In genomic region chr3:124761250-124761796, GRCh38 we compare ENCODE assay signal across 8 cellular contexts. TPM values are rescaled to one million over a fixed set of nuclear protein-coding genes. Genes with fewer than 3 reads are reported as not detected.
DNase-seq lines count a peak whose midpoint lies in the region; ATAC-seq and TF ChIP-seq lines count a peak whose summit lies in the region.

No MANE protein-coding gene starts in this region.

- H3K27me3 ChIP-seq in SJCRH30 = no peaks in the 10 kb centered on the region
- no peaks in the 10 kb centered on the region for H3K27me3 ChIP-seq in foreskin keratinocyte

- DNase-seq in M059J (ENCODE audit: low read depth) = peak; percentile 80
- DNase-seq in SJCRH30 = peak; percentile 83 to 93
- peak; percentile 57 for DNase-seq in activated effector memory CD4-positive, alpha-beta T cell treated with Interleukin-2 at 50 U/mL for 16 hours
- DNase-seq in foreskin keratinocyte = peak in 1 of 2 donors; percentile 34
- DNase-seq in omental fat pad (ENCODE audit: low spot score) = peak; percentile 96
- DNase-seq in superior temporal gyrus (ENCODE audit: extremely low spot score) = peak; percentile 96

- ATAC-seq in foreskin keratinocyte (peak; percentile 58), omental fat pad (ENCODE audit: low FRiP score) (peak; percentile 88), GM19035 (IDR thresholded peaks at IDR 0.05; ENCODE audit: unreplicated experiment) (no peak)

- peak overlapping the region; percentile 95 for H3K27ac ChIP-seq in SJCRH30
- no peak overlapping the region for H3K27ac ChIP-seq in foreskin keratinocyte

- no peaks in the 10 kb centered on the region for H3K9me3 ChIP-seq in SJCRH30 (replicated peaks)

- no peaks in the 10 kb centered on the region for H3K36me3 ChIP-seq in SJCRH30

- H3K4me1 ChIP-seq in SJCRH30 (peaks cover 41% of the 10 kb centered on the region), foreskin keratinocyte (no peaks in the 10 kb centered on the region)

- H3K4me3 ChIP-seq in SJCRH30 = peak overlapping the region; percentile 5

- TF ChIP-seq CTCF in GM12873 (IDR thresholded peaks at IDR 0.05; ENCODE audit: insufficient read depth, low read depth, low read length, missing control alignments) = peak; percentile 96
- peak; percentile 94 for TF ChIP-seq CTCF in foreskin keratinocyte (conservative IDR thresholded peaks at IDR 0.05)
- TF ChIP-seq CTCF in omental fat pad (IDR thresholded peaks at IDR 0.05) = peak in 1 of 3 donors; percentile 95

RNA-seq across cellular contexts. Expression of gene UMPS, which starts 31.1 kb away (rescaled TPM):
- 36.9 and 43.9 TPM in 2 replicates for total RNA-seq in M059J (2014; rRNA removed; shearing (Covaris generic))
- total RNA-seq in SJCRH30 (2014; rRNA removed; shearing (Covaris generic)) = 50.4 and 62.9 TPM in 2 replicates
- 44.9 and 45.1 TPM in 2 replicates for total RNA-seq in foreskin keratinocyte
- 52.7 and 57.5 TPM in 2 replicates for polyA plus RNA-seq in foreskin keratinocyte
- 10 to 100 TPM; 20.7 to 37.2 (median 28.2) TPM for total RNA-seq in omental fat pad
